Comparison of ENCODE assay signal across 15 cellular contexts in genomic region chr11:76654980-76655379, GRCh38. TPM values are rescaled to one million over a fixed set of nuclear protein-coding genes. Genes with fewer than 3 reads are reported as not detected.
DNase-seq lines count a peak whose midpoint lies in the region; ATAC-seq and TF ChIP-seq lines count a peak whose summit lies in the region.
"Had no signal": no experiment of that assay in that cellular context is flagged by ENCODE, and none has a peak within 500 bp of the region (broad histone marks: within the 10 kb centered on the region; RNA-seq: fewer than 3 reads in every experiment).

No MANE protein-coding gene starts in this region.

- H4K8ac ChIP-seq in mesenchymal stem cell (ENCODE audit: low read length), result peak overlapping the region; percentile 88

- no peak for TF ChIP-seq CTCF in HEK293 (tag by site-specific recombination; IDR thresholded peaks at IDR 0.05)
- no peak for TF ChIP-seq CTCF in colonic mucosa (IDR thresholded peaks at IDR 0.05)
- TF ChIP-seq CTCF in OCI-LY7 (conservative IDR thresholded peaks at IDR 0.05; ENCODE audit: low read length), result no peak

- no peaks in the 10 kb centered on the region for H3K79me2 ChIP-seq in OCI-LY7 (ENCODE audit: insufficient read depth, low read depth, low read length)

- CTCF ChIA-PET in HEK293 (lab: Yijun Ruan, JAX), result interaction anchor here (0.7 kb wide), 1 partner anchor 94 kb away, joined by 3 read pairs; no protein-coding TSS in a partner anchor
- CTCF ChIA-PET in OCI-LY7 (lab: Charles Lee; ENCODE audit: unreplicated experiment), result no interaction called here

- H3K4me1 ChIP-seq in HEK293 (ENCODE audit: control insufficient read depth, insufficient read depth, low read length), result no peaks in the 10 kb centered on the region
- no peaks in the 10 kb centered on the region for H3K4me1 ChIP-seq in colonic mucosa
- H3K4me1 ChIP-seq in mesenchymal stem cell (ENCODE audit: control insufficient read depth, insufficient read depth, low read depth, low read length), result peaks cover 4% of the 10 kb centered on the region
- H3K4me1 ChIP-seq in OCI-LY7 (ENCODE audit: insufficient read depth, low read length, poor library complexity, severe bottlenecking), result peaks cover 9% of the 10 kb centered on the region

- no peak overlapping the region for H2BK5ac ChIP-seq in mesenchymal stem cell (ENCODE audit: low read depth, low read length, poor library complexity, severe bottlenecking)

- no TSS peak for BruUV-seq in OCI-LY7 (replicated peaks; lab: Mats Ljungman, UMichigan)

- peak overlapping the region; percentile 71 to 97 for H3K4ac ChIP-seq in mesenchymal stem cell (ENCODE audit: low read depth in 1 of 2, low read length in 2 of 2)

- peak overlapping the region; percentile 86 for H2BK120ac ChIP-seq in mesenchymal stem cell (ENCODE audit: low read depth, low read length)

- H4K20me1 ChIP-seq in OCI-LY7 (ENCODE audit: insufficient read depth, low read length), result no peaks in the 10 kb centered on the region

- peak; percentile 15 for DNase-seq in colonic mucosa
- no peak for DNase-seq in mesenchymal stem cell
- peak; percentile 14 for DNase-seq in stimulated activated CD8-positive, alpha-beta memory T cell treated with anti-CD3 and anti-CD28 coated beads, Interleukin-4, amount 100 ng/mL, for 48 hours
- no peak for DNase-seq in OCI-LY7 (ENCODE audit: low spot score)
- DNase-seq: activated naive CD4-positive, alpha-beta T cell treated with Interleukin-2 at 50 U/mL for 16 hours; Karpas-422; NCI-H1694; NCI-H526 treated with DMSO at 0.1 percent for 48 hours; stimulated activated CD4-positive, alpha-beta T cell treated with anti-CD3 and anti-CD28 coated beads, Interleukin-12 subunit alpha, Interleukin-12 subunit beta, amount 100 ng/mL, for 4 hours; T-helper 9 cell had no signal

- H3K36me3 ChIP-seq in HEK293 (ENCODE audit: control insufficient read depth in 2 of 2, insufficient read depth in 1 of 2, low read length in 2 of 2) (no peaks in the 10 kb centered on the region), colonic mucosa (no peaks in the 10 kb centered on the region), mesenchymal stem cell (ENCODE audit: control insufficient read depth in 1 of 2, insufficient read depth in 2 of 2, low read depth in 1 of 2, low read length in 2 of 2) (peaks cover 21 to 44% of the 10 kb centered on the region in 2 experiments), OCI-LY7 (ENCODE audit: insufficient read depth, low read length) (peaks cover 33% of the 10 kb centered on the region)

- POLR2A ChIA-PET in HEK293 (lab: Yijun Ruan, JAX) (no interaction called here), OCI-LY7 (lab: Charles Lee) (no interaction called here)

- no peak overlapping the region for H3K4me2 ChIP-seq in mesenchymal stem cell (ENCODE audit: low read length, poor library complexity, severe bottlenecking)
- no peak overlapping the region for H3K4me2 ChIP-seq in OCI-LY7 (ENCODE audit: low read length)

- H2AFZ ChIP-seq in mesenchymal stem cell (ENCODE audit: low read depth, low read length) (peak overlapping the region; percentile 20), OCI-LY7 (ENCODE audit: low read length) (no peak overlapping the region)

- H2AK5ac ChIP-seq in mesenchymal stem cell (ENCODE audit: low read length, severe bottlenecking), result no peak overlapping the region

- 100% methylated on average over 4 of the region's 4 CpGs for WGBS in mesenchymal stem cell

- H3K27me3 ChIP-seq in colonic mucosa (no peaks in the 10 kb centered on the region), mesenchymal stem cell (ENCODE audit: control insufficient read depth in 1 of 2, insufficient read depth in 1 of 2, low read length in 2 of 2) (peaks cover 0 to 5% of the 10 kb centered on the region in 2 experiments)

- no peaks in the 10 kb centered on the region for H3K9me3 ChIP-seq in HEK293 (ENCODE audit: control insufficient read depth, insufficient read depth, low read depth, low read length)
- H3K9me3 ChIP-seq in colonic mucosa, result no peaks in the 10 kb centered on the region
- H3K9me3 ChIP-seq in mesenchymal stem cell (ENCODE audit: control insufficient read depth, low read length), result no peaks in the 10 kb centered on the region
- H3K9me3 ChIP-seq in OCI-LY7 (ENCODE audit: low read length), result no peaks in the 10 kb centered on the region; the same call in 1 of the 2 replicates

- H3K18ac ChIP-seq in mesenchymal stem cell (ENCODE audit: low read depth in 1 of 2, low read length in 2 of 2), result peak overlapping the region; percentile 58 to 82

- ATAC-seq in GM19455 (IDR thresholded peaks at IDR 0.05; ENCODE audit: unreplicated experiment) (no peak), HG03139 (IDR thresholded peaks at IDR 0.05; ENCODE audit: unreplicated experiment) (no peak), HG03354 (IDR thresholded peaks at IDR 0.05; ENCODE audit: poor library complexity, severe bottlenecking, unreplicated experiment) (no peak)
- ATAC-seq: activated CD8-positive, alpha-beta T cell treated with anti-CD3 and anti-CD28 coated beads for 36 hours had no signal

- H3K27ac ChIP-seq in HEK293 (ENCODE audit: extremely low read depth, low read depth, low read length) (no peak overlapping the region), colonic mucosa (peak overlapping the region; percentile 60), mesenchymal stem cell (ENCODE audit: low read length, poor library complexity, severe bottlenecking) (no peak overlapping the region), OCI-LY7 (ENCODE audit: low read depth, low read length, poor library complexity, severe bottlenecking) (no peak overlapping the region)

- H4K91ac ChIP-seq in mesenchymal stem cell (ENCODE audit: low read length), result peak overlapping the region; percentile 96

- no peaks in the 10 kb centered on the region for H3K9me2 ChIP-seq in OCI-LY7 (ENCODE audit: insufficient read depth, low read length)

- H3K14ac ChIP-seq in mesenchymal stem cell (ENCODE audit: low read length in 2 of 2), result peak overlapping the region in 1 of 2 experiments; percentile 79

- H3K79me1 ChIP-seq in mesenchymal stem cell (replicated peaks; ENCODE audit: low read length, poor library complexity, severe bottlenecking), result no peaks in the 10 kb centered on the region

- peak overlapping the region in 1 of 2 experiments; percentile 41 for H3K23ac ChIP-seq in mesenchymal stem cell (ENCODE audit: low read length in 2 of 2)

- intact Hi-C loops in colonic mucosa (cut with DNase I), result no loop called here
- intact Hi-C loops in OCI-LY7 (cut with micrococcal nuclease; ENCODE audit: unreplicated experiment), result no loop called here

- H2BK12ac ChIP-seq in mesenchymal stem cell (ENCODE audit: low read length in 2 of 2), result peak overlapping the region; percentile 78 to 82

- H3K4me3 ChIP-seq in HEK293 (ENCODE audit: low read depth, low read length) (no peak overlapping the region), colonic mucosa (no peak overlapping the region), mesenchymal stem cell (ENCODE audit: insufficient read depth in 1 of 2, low read depth in 1 of 2, low read length in 2 of 2) (no peak overlapping the region), OCI-LY7 (ENCODE audit: low read depth, low read length, poor library complexity, severe bottlenecking) (no peak overlapping the region)

- H2BK15ac ChIP-seq in mesenchymal stem cell (ENCODE audit: low read depth, poor library complexity, severe bottlenecking), result peak overlapping the region; percentile 94

- H3K9ac ChIP-seq in colonic mucosa (ENCODE audit: low read depth in 2 of 2, low read length in 2 of 2) (peak overlapping the region in 1 of 2 donors; percentile 65), mesenchymal stem cell (ENCODE audit: low read length) (peak overlapping the region; percentile 65)

TF ChIP-seq in HEK293, 187 proteins besides CTCF, POLR2A, EP300 and RAD21 (continues in another document):
- TF ChIP-seq ZNF777 (tag by site-specific recombination; IDR thresholded peaks at IDR 0.05; ENCODE audit: borderline replicate concordance) (no peak), ZNF585B (tag by site-specific recombination; IDR thresholded peaks at IDR 0.05) (no peak), KLF16 (tag by site-specific recombination; IDR thresholded peaks at IDR 0.05) (no peak), ZBTB49 (tag by site-specific recombination; IDR thresholded peaks at IDR 0.05; ENCODE audit: low read depth) (no peak), IKZF3 (tag by site-specific recombination; IDR thresholded peaks at IDR 0.05) (no peak), ZNF501 (tag by site-specific recombination; IDR thresholded peaks at IDR 0.05) (no peak)

RNA-seq across cellular contexts. Expression of gene LRRC32, which starts 15.6 kb away (rescaled TPM):
- total RNA-seq in colonic mucosa (10 to 100 TPM in 1 of 2 donors, 1 to 10 TPM in 1; 5.9 to 26.8 TPM), OCI-LY7 (2022) (15.0 and 25.3 TPM in 2 replicates)
- polyA plus RNA-seq in mesenchymal stem cell (2013, experiment 1 of 2), result 35.9 TPM
- polyA plus RNA-seq in mesenchymal stem cell (2013, experiment 2 of 2), result 36.0 TPM
- total RNA-seq in OCI-LY7 (2014; rRNA removed; shearing (Covaris generic)), result 5.4 and 5.5 TPM in 2 replicates

Comparison
In these comparisons a context has a peak if more than half of its experiments do, and no peak if none do; other contexts are left out.
1. DNase-seq: peak in colonic mucosa (single experiment) and stimulated activated CD8-positive, alpha-beta memory T cell treated with anti-CD3 and anti-CD28 coated beads, Interleukin-4, amount 100 ng/mL, for 48 hours (single experiment); none in mesenchymal stem cell (single experiment) and OCI-LY7 (single experiment).